In the genomic region with DNA sequence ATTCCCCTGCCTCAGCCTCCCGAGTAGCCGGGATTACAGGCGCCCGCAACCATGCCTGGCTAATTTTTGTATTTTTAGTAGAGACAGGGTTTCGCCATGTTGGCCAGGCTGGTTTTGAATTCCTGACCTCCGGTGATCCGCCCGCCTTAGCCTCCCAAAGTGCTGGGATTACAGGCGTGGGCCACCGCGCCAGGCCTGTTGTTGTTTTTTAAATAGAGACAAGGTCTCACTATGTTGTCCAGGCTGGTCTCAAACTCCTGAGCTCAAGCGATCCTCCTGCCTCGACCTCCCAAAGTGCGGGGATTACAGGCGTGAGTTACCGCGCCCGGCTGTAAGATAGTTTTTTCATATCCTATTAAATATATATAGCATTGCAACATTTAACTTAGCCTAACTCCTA, we compare ENCODE assay signal across 1 cellular context.
A peak's percentile ranks its signal among the peaks of the same experiment; 100 is the strongest.
TF ChIP-seq lines count a peak whose summit lies in the region.

No MANE protein-coding gene starts in this region.

TF ChIP-seq in GM12878, 131 proteins besides CTCF, POLR2A, EP300 and RAD21:
- TF ChIP-seq, protein P1, sequence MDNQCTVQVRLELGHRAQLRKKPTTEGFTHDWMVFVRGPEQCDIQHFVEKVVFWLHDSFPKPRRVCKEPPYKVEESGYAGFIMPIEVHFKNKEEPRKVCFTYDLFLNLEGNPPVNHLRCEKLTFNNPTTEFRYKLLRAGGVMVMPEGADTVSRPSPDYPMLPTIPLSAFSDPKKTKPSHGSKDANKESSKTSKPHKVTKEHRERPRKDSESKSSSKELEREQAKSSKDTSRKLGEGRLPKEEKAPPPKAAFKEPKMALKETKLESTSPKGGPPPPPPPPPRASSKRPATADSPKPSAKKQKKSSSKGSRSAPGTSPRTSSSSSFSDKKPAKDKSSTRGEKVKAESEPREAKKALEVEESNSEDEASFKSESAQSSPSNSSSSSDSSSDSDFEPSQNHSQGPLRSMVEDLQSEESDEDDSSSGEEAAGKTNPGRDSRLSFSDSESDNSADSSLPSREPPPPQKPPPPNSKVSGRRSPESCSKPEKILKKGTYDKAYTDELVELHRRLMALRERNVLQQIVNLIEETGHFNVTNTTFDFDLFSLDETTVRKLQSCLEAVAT (IDR thresholded peaks at IDR 0.05): peak; percentile 75
